In genomic region chr1:109655624-109656519, GRCh38 we compare ENCODE assay signal across 8 cellular contexts. TPM values are rescaled to one million over a fixed set of nuclear protein-coding genes. Genes with fewer than 3 reads are reported as not detected.
DNase-seq lines count a peak whose midpoint lies in the region; ATAC-seq, FAIRE-seq and TF ChIP-seq lines count a peak whose summit lies in the region.

GSTM4 (plus strand) TSS chr1:109656099; CDS start chr1:109656390, 291 bp downstream.

- TF ChIP-seq CTCF in A673 (conservative IDR thresholded peaks at IDR 0.05; ENCODE audit: low read depth, low read length), result no peak
- peak; percentile 55; the same call in 1 of the 2 replicates for TF ChIP-seq CTCF in HepG2 (CRISPR knock-in tag; IDR thresholded peaks at IDR 0.05)

- BruUV-seq in A673 (replicated peaks; lab: Mats Ljungman, UMichigan) (TSS peak; percentile 75), HepG2 (replicated peaks; lab: Mats Ljungman, UMichigan) (no TSS peak)

- in situ Hi-C loops in HepG2 (cut with HindIII; ENCODE audit: extremely low pct_ligation_motif_present, low pct_unique_long_range_greater_than_20kb), result no loop called here

- DNase-seq in A673 (ENCODE audit: low spot score) (peak; percentile 95), NCI-H510A treated with DMSO at 0.1 percent for 48 hours (lab: John Stamatoyannopoulos, UW) (peak; percentile 70), dedifferentiated amniotic fluid mesenchymal stem cell (ENCODE audit: extremely low spot score) (peak; percentile 62), HepG2 (ENCODE audit: low spot score) (peak; percentile 59)
- DNase-seq in activated CD4-positive, alpha-beta T cell treated with anti-CD3 and anti-CD28 coated beads, Interleukin-2, amount 10 ng/mL, durations not matched to agents 7 days and 5 days, result peak; percentile 76
- peak; percentile 60 to 69 for DNase-seq in stimulated activated CD4-positive, alpha-beta T cell treated with anti-CD3 and anti-CD28 coated beads, Interleukin-2, amount 100 ng/mL, for 48 hours

- peak; percentile 42 for FAIRE-seq in HepG2 (lab: Jason Lieb, UNC)

- peak in 1 of 2 experiments; percentile 85; a peak in 2 of 4 replicates for TF ChIP-seq POLR2A in HepG2 (IDR thresholded peaks at IDR 0.05; ENCODE audit: insufficient read depth in 1 of 2, low read depth in 2 of 2, low read length in 2 of 2)

- peak within 1 kb of the TSS; percentile 91 for H3K27ac Mint-ChIP-seq in activated CD4-positive, alpha-beta T cell treated with anti-CD3 and anti-CD28 coated beads, Interleukin-2, amount 10 ng/mL, durations not matched to agents 7 days and 5 days

- H3K4me3 ChIP-seq in A673 (ENCODE audit: low read depth, low read length, poor library complexity, severe bottlenecking), result peak within 1 kb of the TSS; percentile 97
- H3K4me3 ChIP-seq in HepG2 (replicated peaks in 1 of 3; ENCODE audit: insufficient read depth in 1 of 3, low read depth in 2 of 3, low read length in 3 of 3), result peak within 1 kb of the TSS; percentile 83 to 88 (median 86)

- no peaks in the 10 kb centered on the region for H3K36me3 Mint-ChIP-seq in activated CD4-positive, alpha-beta T cell treated with anti-CD3 and anti-CD28 coated beads, Interleukin-2, amount 10 ng/mL, durations not matched to agents 7 days and 5 days (ENCODE audit: low read depth)

- H3K4me1 ChIP-seq in A673 (ENCODE audit: insufficient read depth, low read length, poor library complexity, severe bottlenecking), result peaks cover 37% of the 10 kb centered on the region
- peaks cover 35% of the 10 kb centered on the region for H3K4me1 ChIP-seq in HepG2 (ENCODE audit: insufficient read depth, low read length)

- intact Hi-C loops in A673 (cut with micrococcal nuclease; ENCODE audit: unreplicated experiment) (no loop called here), HepG2 (cut with micrococcal nuclease; ENCODE audit: unreplicated experiment) (loop anchor here (5.0 kb wide), 1 partner anchor 116 kb away; no protein-coding TSS in a partner anchor)

- POLR2A ChIA-PET in A673 (lab: Charles Lee; ENCODE audit: low non-redundant PET), result interaction anchor here (0.6 to 0.7 kb wide), 2 partner anchors 65 to 97 kb away, joined by 8 to 11 read pairs; no protein-coding TSS in a partner anchor
- POLR2A ChIA-PET in activated CD4-positive, alpha-beta T cell treated with anti-CD3 and anti-CD28 coated beads, Interleukin-2, amount 10 ng/mL, durations not matched to agents 7 days and 5 days (lab: Charles Lee), result no interaction called here
- POLR2A ChIA-PET in HepG2 (lab: Yijun Ruan, JAX), result interaction anchor here (0.7 to 2.2 kb wide), 9 partner anchors 12 to 379 kb away, joined by 3 to 12 read pairs (median 3); partner anchors contain the start of genes EPS8L3, GNAI3, GSTM2 and STRIP1

- no peaks in the 10 kb centered on the region for H3K27me3 ChIP-seq in A673 (replicated peaks; ENCODE audit: insufficient read depth, low read depth, low read length, poor library complexity)
- H3K27me3 ChIP-seq in HepG2 (ENCODE audit: control insufficient read depth in 1 of 2, insufficient read depth in 2 of 2, low read length in 2 of 2), result 0 out of 5 replicates have a peak, but pooled peaks cover 0 to 4% of the 10 kb centered on the region in 2 experiments

- peak within 1 kb of the TSS; percentile 75 for H3K9ac ChIP-seq in HepG2 (ENCODE audit: insufficient read depth, low read depth, low read length)

- peaks cover 26% of the 10 kb centered on the region for H3K4me1 Mint-ChIP-seq in activated CD4-positive, alpha-beta T cell treated with anti-CD3 and anti-CD28 coated beads, Interleukin-2, amount 10 ng/mL, durations not matched to agents 7 days and 5 days

- no peaks in the 10 kb centered on the region for H4K20me1 ChIP-seq in HepG2 (ENCODE audit: insufficient read depth, low read length)

- H3K36me3 ChIP-seq in A673 (ENCODE audit: insufficient read depth, low read length, poor library complexity, severe bottlenecking) (peaks cover 29% of the 10 kb centered on the region), HepG2 (replicated peaks in 1 of 2; ENCODE audit: control insufficient read depth in 1 of 2, insufficient read depth in 2 of 2, low read length in 2 of 2) (no peaks in the 10 kb centered on the region; a peak in 1 of 5 replicates)

- H3K4me2 ChIP-seq in HepG2 (ENCODE audit: low read depth, low read length), result peak within 1 kb of the TSS; percentile 99

- ATAC-seq in GM18517 (IDR thresholded peaks at IDR 0.05; ENCODE audit: unreplicated experiment), result peak; percentile 77
- ATAC-seq in HG02981 (IDR thresholded peaks at IDR 0.05; ENCODE audit: unreplicated experiment), result peak; percentile 86
- ATAC-seq in HepG2, result peak; percentile 97

- H3K9me3 Mint-ChIP-seq in activated CD4-positive, alpha-beta T cell treated with anti-CD3 and anti-CD28 coated beads, Interleukin-2, amount 10 ng/mL, durations not matched to agents 7 days and 5 days, result no peaks in the 10 kb centered on the region

- no peak for TF ChIP-seq RAD21 in HepG2 (CRISPR knock-in tag; IDR thresholded peaks at IDR 0.05)

- H3K27ac ChIP-seq in A673 (ENCODE audit: low read depth, low read length, poor library complexity, severe bottlenecking) (peak within 1 kb of the TSS; percentile 93), HepG2 (ENCODE audit: extremely low read length, insufficient read depth, low read length) (peak within 1 kb of the TSS; percentile 59)

- H2AFZ ChIP-seq in HepG2 (ENCODE audit: low read length), result peak within 1 kb of the TSS; percentile 59

- TF ChIP-seq EP300 in HepG2 (IDR thresholded peaks at IDR 0.05; ENCODE audit: low read depth in 2 of 2, low read length in 2 of 2) (no peak), HepG2 (CRISPR knock-in tag; IDR thresholded peaks at IDR 0.05; ENCODE audit: borderline replicate concordance) (no peak)

- peaks cover 20% of the 10 kb centered on the region for H3K27me3 Mint-ChIP-seq in activated CD4-positive, alpha-beta T cell treated with anti-CD3 and anti-CD28 coated beads, Interleukin-2, amount 10 ng/mL, durations not matched to agents 7 days and 5 days

- no peaks in the 10 kb centered on the region for H3K9me3 ChIP-seq in A673 (ENCODE audit: low read depth, low read length, poor library complexity, severe bottlenecking)
- no peaks in the 10 kb centered on the region for H3K9me3 ChIP-seq in HepG2 (ENCODE audit: low read length)

- WGBS in HepG2 (ENCODE audit: low lambda C conversion rate), result 0% methylated on average over 21 of the region's 53 CpGs

- peak within 1 kb of the TSS; percentile 82 for H3K4me3 Mint-ChIP-seq in activated CD4-positive, alpha-beta T cell treated with anti-CD3 and anti-CD28 coated beads, Interleukin-2, amount 10 ng/mL, durations not matched to agents 7 days and 5 days

- H3K79me2 ChIP-seq in HepG2 (ENCODE audit: insufficient read depth, low read length), result no peaks in the 10 kb centered on the region

- CTCF ChIA-PET in A673 (lab: Charles Lee), result no interaction called here
- CTCF ChIA-PET in activated CD4-positive, alpha-beta T cell treated with anti-CD3 and anti-CD28 coated beads, Interleukin-2, amount 10 ng/mL, durations not matched to agents 7 days and 5 days (lab: Charles Lee), result interaction anchor here (0.9 to 3.7 kb wide), 8 partner anchors 12 to 328 kb away, joined by 3 to 28 read pairs (median 7); partner anchors contain the start of gene AHCYL1
- CTCF ChIA-PET in HepG2 (lab: Yijun Ruan, JAX; ENCODE audit: low intra/inter-chr PET ratio, low total read pairs), result no interaction called here

TF ChIP-seq in HepG2, 621 proteins besides CTCF, POLR2A, EP300 and RAD21 (continues in another document):
- no peak for TF ChIP-seq MTA3 (CRISPR knock-in tag; IDR thresholded peaks at IDR 0.05)
- 0 out of 2 replicates have a peak, but pooled peaks have one; percentile 54 for TF ChIP-seq ZNF256 (CRISPR knock-in tag; conservative IDR thresholded peaks at IDR 0.05)
- TF ChIP-seq ATF1 (CRISPR knock-in tag; IDR thresholded peaks at IDR 0.05), result no peak
- no peak for TF ChIP-seq WIZ (CRISPR knock-in tag; IDR thresholded peaks at IDR 0.05)
- TF ChIP-seq FOXP1 (IDR thresholded peaks at IDR 0.05), result no peak
- no peak for TF ChIP-seq FOXP1 (CRISPR knock-in tag; IDR thresholded peaks at IDR 0.05)
- 0 out of 2 replicates have a peak, but pooled peaks have one; percentile 45 for TF ChIP-seq ZNF660 (CRISPR knock-in tag; IDR thresholded peaks at IDR 0.05; ENCODE audit: borderline replicate concordance, low read depth)
- TF ChIP-seq ZNF251 (CRISPR knock-in tag; IDR thresholded peaks at IDR 0.05), result no peak

RNA-seq across cellular contexts. Expression of gene GSTM4, which starts in this region (rescaled TPM):
- total RNA-seq in A673 (2021) (173 and 188 TPM in 2 replicates), HepG2 (2016; rRNA removed; fragmentation: Illumina TruSeq; extraction: Trizol) (25.3 and 30.6 TPM in 2 replicates)
- total RNA-seq in activated CD4-positive, alpha-beta T cell treated with anti-CD3 and anti-CD28 coated beads, Interleukin-2, amount 10 ng/mL, durations not matched to agents 7 days and 5 days, result 10 to 100 TPM; 34.3 to 36.3 TPM
- 5.6 and 6.1 TPM in 2 replicates for total RNA-seq in HepG2 (2016; cell fraction: cytosol; rRNA removed; fragmentation: Illumina TruSeq; extraction: Trizol; ENCODE audit: low read depth)
- 24.3 and 31.1 TPM in 2 replicates for total RNA-seq in HepG2 (2016; cell fraction: insoluble cytoplasmic fraction; rRNA removed; fragmentation: Illumina TruSeq; extraction: Trizol)
- 7.3 and 9.5 TPM in 2 replicates for total RNA-seq in HepG2 (2016; cell fraction: membrane; rRNA removed; fragmentation: Illumina TruSeq; extraction: Trizol)
- 21.1 and 23.4 TPM in 2 replicates for total RNA-seq in HepG2 (2016; cell fraction: nucleus; rRNA removed; fragmentation: Illumina TruSeq; extraction: Trizol)
- polyA plus RNA-seq in HepG2 (2011; rRNA removed), result 36.7 and 40.8 TPM in 2 replicates
- polyA plus RNA-seq in HepG2 (2011; cell fraction: cytosol; rRNA removed), result 29.0 and 30.5 TPM in 2 replicates
- polyA plus RNA-seq in HepG2 (2011; cell fraction: nucleus; rRNA removed), result 60.6 and 65.2 TPM in 2 replicates
- polyA plus RNA-seq in HepG2 (2012), result 22.1 and 35.2 TPM in 2 replicates
- 7.6 and 9.9 TPM in 2 replicates for polyA plus RNA-seq in HepG2 (2016; cell fraction: cytosol; fragmentation: Illumina TruSeq; extraction: Trizol; ENCODE audit: low read depth)
- 56.0 and 57.9 TPM in 2 replicates for polyA plus RNA-seq in HepG2 (2016; cell fraction: insoluble cytoplasmic fraction; fragmentation: Illumina TruSeq; extraction: Trizol; ENCODE audit: low read depth)
- 10.7 and 14.0 TPM in 2 replicates for polyA plus RNA-seq in HepG2 (2016; cell fraction: membrane; fragmentation: Illumina TruSeq; extraction: Trizol; ENCODE audit: low read depth)
- 45.9 and 50.6 TPM in 2 replicates for polyA plus RNA-seq in HepG2 (2016; cell fraction: nucleus; fragmentation: Illumina TruSeq; extraction: Trizol; ENCODE audit: insufficient read depth, low read depth)
- polyA minus RNA-seq in HepG2 (2011; rRNA and poly(A)+ RNA removed; ENCODE audit: low replicate concordance), result 10.0 and 40.8 TPM in 2 replicates
- polyA minus RNA-seq in HepG2 (2011; cell fraction: cytosol; rRNA and poly(A)+ RNA removed), result 14.8 and 15.5 TPM in 2 replicates
- polyA minus RNA-seq in HepG2 (2011; cell fraction: nucleus; rRNA and poly(A)+ RNA removed), result 23.6 and 26.2 TPM in 2 replicates

Comparison
In these comparisons a context has a peak if more than half of its experiments do, and no peak if none do; other contexts are left out.
1. Peak in every context shown above with its lines: DNase-seq, ATAC-seq, H3K4me3 ChIP-seq and H3K27ac ChIP-seq.